1 cellular context compared by ENCODE assay signal in the genomic region with DNA sequence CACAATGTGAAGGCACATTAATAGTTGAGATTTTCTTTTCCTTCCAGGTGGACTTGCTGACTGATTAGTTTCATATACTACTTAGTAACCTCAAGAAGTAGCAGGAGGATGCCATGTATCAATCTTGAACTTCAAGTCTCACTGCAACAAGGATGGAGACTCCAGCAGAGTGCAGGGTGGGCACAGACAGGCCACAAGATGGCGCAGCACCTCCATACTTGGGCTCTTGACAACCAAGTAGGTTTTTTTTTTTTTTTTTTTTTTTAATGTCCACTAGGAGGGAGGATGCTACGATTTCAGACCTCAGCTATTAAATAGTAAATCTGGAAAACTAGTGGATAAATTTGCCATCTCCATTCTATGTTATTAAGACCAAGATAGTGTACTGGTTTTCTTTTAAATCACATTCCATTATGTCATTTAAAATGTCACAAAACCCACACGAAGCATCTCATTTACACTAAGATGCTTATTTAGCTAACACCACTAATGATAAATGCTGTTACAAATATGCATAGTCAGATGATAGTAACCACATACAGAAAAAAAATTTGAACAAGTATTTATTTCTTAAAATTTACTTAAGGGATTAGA.
TF ChIP-seq lines count a peak whose summit lies in the region.

No MANE protein-coding gene starts in this region.

TF ChIP-seq in HCT116, 20 proteins besides CTCF, POLR2A, EP300 and RAD21 (continued from another document):
- TF ChIP-seq JUND (IDR thresholded peaks at IDR 0.05) (no peak), CBX3 (IDR thresholded peaks at IDR 0.05; ENCODE audit: low read depth) (no peak), TCF7L2 (IDR thresholded peaks at IDR 0.05; ENCODE audit: borderline replicate concordance, extremely low read depth, insufficient read depth, insufficient read length) (no peak)
